In the genomic region with DNA sequence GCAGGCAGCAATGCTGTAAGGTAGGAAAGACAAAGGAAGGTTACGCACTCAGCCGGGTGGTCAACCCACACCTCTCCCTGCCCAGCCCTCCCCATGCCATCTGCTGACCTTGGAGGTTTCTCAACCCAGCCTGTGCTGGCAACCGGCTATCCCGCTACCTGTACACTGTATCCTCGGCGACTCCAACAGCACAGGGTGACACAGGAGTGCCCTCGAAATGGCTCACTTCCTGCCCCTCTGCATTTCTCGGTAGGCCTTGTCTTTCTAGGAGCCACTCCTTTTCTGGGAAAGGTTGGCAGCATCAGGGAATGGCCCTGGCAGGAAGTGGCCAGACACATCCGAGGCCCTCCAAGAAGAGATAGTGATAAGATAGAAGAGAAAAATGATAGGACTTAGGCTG, we compare ENCODE assay signal across 22 cellular contexts.
DNase-seq lines count a peak whose midpoint lies in the region; ATAC-seq, FAIRE-seq and TF ChIP-seq lines count a peak whose summit lies in the region.
"Had no signal": no experiment of that assay in that cellular context is flagged by ENCODE, and none has a peak within 500 bp of the region (broad histone marks: within the 10 kb centered on the region; RNA-seq: fewer than 3 reads in every experiment).

No MANE protein-coding gene starts in this region.

- TF ChIP-seq RAD21 in H1 (IDR thresholded peaks at IDR 0.05 in 1 of 2, conservative IDR thresholded peaks at IDR 0.05 in 1 of 2; ENCODE audit: low read depth in 2 of 2, low read length in 2 of 2), result no peak

- peaks cover 16% of the 10 kb centered on the region for H3K9me2 ChIP-seq in GM23338 (ENCODE audit: insufficient read depth)

- 0 out of 2 replicates have a peak overlapping the region, but pooled peaks have one; percentile 52 for H2AFZ ChIP-seq in GM23338
- 0 out of 2 replicates have a peak overlapping the region, but pooled peaks have one; percentile 29 for H2AFZ ChIP-seq in H1 (ENCODE audit: low read length)
- H2AFZ ChIP-seq in neuronal stem cell (ENCODE audit: low read length), result no peak overlapping the region

- no peak overlapping the region for H3K4me3 ChIP-seq in GM23338
- H3K4me3 ChIP-seq in Panc1 (ENCODE audit: low read depth in 2 of 2, low read length in 2 of 2), result no peak overlapping the region
- H3K4me3 ChIP-seq in H1 (ENCODE audit: extremely low read depth in 1 of 4, insufficient read depth in 2 of 4, low read depth in 3 of 4, low read length in 4 of 4), result no peak overlapping the region
- H3K4me3 ChIP-seq in neuronal stem cell (ENCODE audit: low read length in 2 of 2), result no peak overlapping the region
- no peak overlapping the region for H3K4me3 ChIP-seq in vagina
- H3K4me3 ChIP-seq: A549; BLaER1 treated with 17β-estradiol and CSF1 and Interleukin-3, amounts not matched to agents 10 nM and 100 nM; MG63; Peyer's patch had no signal

- H3K4me1 Mint-ChIP-seq in GM23338, result peaks cover 12% of the 10 kb centered on the region; the same call in 2 of the 3 replicates

- H3K9me3 ChIP-seq in Panc1 (ENCODE audit: control insufficient read depth, insufficient read depth, low read depth, low read length), result no peaks in the 10 kb centered on the region
- H3K9me3 ChIP-seq in H1 (ENCODE audit: insufficient read depth in 2 of 2, low read depth in 1 of 2, low read length in 1 of 2), result no peaks in the 10 kb centered on the region
- H3K9me3 ChIP-seq in neuronal stem cell (replicated peaks in 1 of 2; ENCODE audit: control insufficient read depth in 2 of 2, insufficient read depth in 1 of 2, low read depth in 1 of 2, low read length in 2 of 2), result no peaks in the 10 kb centered on the region
- H3K9me3 ChIP-seq in vagina, result no peaks in the 10 kb centered on the region
- H3K9me3 ChIP-seq: A549, MG63, Peyer's patch had no signal

- DNase-seq in GM23338 (ENCODE audit: low spot score) (no peak), Panc1 (ENCODE audit: low read depth, low spot score) (no peak), H1 (ENCODE audit: low read depth in 1 of 2, low spot score in 2 of 2) (no peak), neuronal stem cell (ENCODE audit: low spot score) (no peak), vagina (ENCODE audit: extremely low spot score in 2 of 2) (no peak)
- DNase-seq in activated effector memory CD4-positive, alpha-beta T cell treated with anti-CD3 and anti-CD28 coated beads, Interleukin-2, amount 50 U/mL, for 16 hours, result no peak
- DNase-seq: AML-193; CD4-positive, alpha-beta T cell; H9; KG1; MG63; NCI-H1694; NCI-H2081 treated with DMSO at 0.1 percent for 48 hours; NCI-H2171; NCI-H226; NCI-H510A; Peyer's patch had no signal

- POLR2A ChIA-PET in Panc1 (lab: Charles Lee) (no interaction called here), H1 (lab: Charles Lee; ENCODE audit: partially characterized antibody) (no interaction called here)

- ATAC-seq in GM23338, result no peak
- ATAC-seq in Panc1, result peak; percentile 35; the same call in 1 of the 2 replicates
- no peak for ATAC-seq in HG03521 (IDR thresholded peaks at IDR 0.05; ENCODE audit: unreplicated experiment)
- ATAC-seq: A549 had no signal

- BruUV-seq in Panc1 (replicated peaks; lab: Mats Ljungman, UMichigan), result no TSS peak

- H3K4ac ChIP-seq in H1 (replicated peaks; ENCODE audit: insufficient read length, low read depth, low read length), result no peak overlapping the region
- no peak overlapping the region for H3K4ac ChIP-seq in neuronal stem cell (ENCODE audit: low read length)

- TF ChIP-seq POLR2A in H1 (IDR thresholded peaks at IDR 0.05; ENCODE audit: control extremely low read depth in 1 of 2, low read depth in 2 of 2, low read length in 2 of 2), result no peak
- no peak for TF ChIP-seq POLR2A in vagina (IDR thresholded peaks at IDR 0.05)

- TF ChIP-seq CTCF in GM23338 (conservative IDR thresholded peaks at IDR 0.05; ENCODE audit: low read depth in 2 of 2), result no peak
- TF ChIP-seq CTCF in Panc1 (IDR thresholded peaks at IDR 0.05), result no peak
- no peak for TF ChIP-seq CTCF in H1 (IDR thresholded peaks at IDR 0.05; ENCODE audit: control extremely low read depth in 1 of 3, insufficient read depth in 1 of 3, low read depth in 1 of 3, low read length in 3 of 3)
- TF ChIP-seq CTCF in vagina (IDR thresholded peaks at IDR 0.05), result no peak

- H2BK5ac ChIP-seq in H1 (ENCODE audit: low read depth, low read length) (no peak overlapping the region), neuronal stem cell (ENCODE audit: low read length) (no peak overlapping the region)

- H3K79me2 ChIP-seq in GM23338 (replicated peaks; ENCODE audit: insufficient read depth), result no peaks in the 10 kb centered on the region
- no peaks in the 10 kb centered on the region for H3K79me2 ChIP-seq in H1 (ENCODE audit: control insufficient read depth in 1 of 2, insufficient read depth in 2 of 2, low read length in 2 of 2)

- H3K27me3 Mint-ChIP-seq in GM23338 (ENCODE audit: insufficient read depth, low read depth, poor library complexity), result no peaks in the 10 kb centered on the region

- in situ Hi-C loops in Panc1 (cut with HindIII; ENCODE audit: low pct_unique_long_range_greater_than_20kb, low sequenced_read_pairs), result no loop called here

- H3K9ac ChIP-seq in H1 (replicated peaks in 1 of 4; ENCODE audit: extremely low read depth in 1 of 4, low read depth in 3 of 4, low read length in 3 of 4), result no peak overlapping the region
- no peak overlapping the region for H3K9ac ChIP-seq in neuronal stem cell (ENCODE audit: low read depth, low read length, poor library complexity)
- H3K9ac ChIP-seq: BLaER1 treated with 17β-estradiol and CSF1 and Interleukin-3, amounts not matched to agents 10 nM and 100 nM had no signal

- no peaks in the 10 kb centered on the region for H3K36me3 Mint-ChIP-seq in GM23338 (ENCODE audit: low read depth)

- no peak overlapping the region for H2BK20ac ChIP-seq in H1 (ENCODE audit: low read length)

- H3K56ac ChIP-seq in H1 (replicated peaks; ENCODE audit: insufficient read length, low read depth, low read length), result no peak overlapping the region

- no peaks in the 10 kb centered on the region for H3F3A ChIP-seq in GM23338 (replicated peaks; ENCODE audit: low read depth)

- no peak overlapping the region for H3K27ac Mint-ChIP-seq in GM23338
- H3K27ac Mint-ChIP-seq: CD4-positive, alpha-beta T cell; H9 had no signal

- H3K4me1 ChIP-seq in GM23338 (ENCODE audit: insufficient read depth) (peaks cover 4% of the 10 kb centered on the region; the same call in 1 of the 2 replicates), Panc1 (ENCODE audit: control insufficient read depth, insufficient read depth, low read length) (no peaks in the 10 kb centered on the region; the same call in none of the 2 replicates), H1 (replicated peaks in 1 of 4; ENCODE audit: control insufficient read depth in 3 of 4, insufficient read depth in 4 of 4, low read length in 3 of 4) (peaks cover 3 to 7% (median 5%) of the 10 kb centered on the region in 4 experiments; a peak in 6 of 7 replicates), neuronal stem cell (ENCODE audit: control insufficient read depth in 2 of 2, insufficient read depth in 1 of 2, low read depth in 1 of 2, low read length in 2 of 2) (peaks cover 0 to 5% of the 10 kb centered on the region in 2 donors), vagina (no peaks in the 10 kb centered on the region)
- H3K4me1 ChIP-seq: A549; BLaER1 treated with 17β-estradiol and CSF1 and Interleukin-3, amounts not matched to agents 10 nM and 100 nM had no signal

- no peaks in the 10 kb centered on the region; the same call in 1 of the 2 replicates for H3K23me2 ChIP-seq in H1 (ENCODE audit: low read depth, low read length)

- H3K79me1 ChIP-seq in H1 (ENCODE audit: low read depth, low read length) (no peaks in the 10 kb centered on the region), neuronal stem cell (ENCODE audit: low read depth, low read length) (no peaks in the 10 kb centered on the region)

- H3K9me3 Mint-ChIP-seq in GM23338, result peaks cover under 1% of the 10 kb centered on the region; the same call in 1 of the 3 replicates
- H3K9me3 Mint-ChIP-seq: H9 had no signal

- CTCF ChIA-PET in Panc1 (lab: Charles Lee), result no interaction called here
- CTCF ChIA-PET in H1 (lab: Charles Lee; ENCODE audit: partially characterized antibody), result interaction anchor here (1.2 to 3.7 kb wide), 2 partner anchors 12 to 18 kb away, joined by 3 to 18 read pairs; no protein-coding TSS in a partner anchor

- no peak for TF ChIP-seq EP300 in H1 (IDR thresholded peaks at IDR 0.05; ENCODE audit: borderline replicate concordance in 1 of 2, low read depth in 2 of 2, low read length in 2 of 2)

- H3K18ac ChIP-seq in H1 (ENCODE audit: extremely low read depth, low read length), result no peak overlapping the region
- peak overlapping the region; percentile 22 for H3K18ac ChIP-seq in neuronal stem cell (ENCODE audit: low read length)

- no peak overlapping the region for H3K4me2 ChIP-seq in GM23338
- no peak overlapping the region for H3K4me2 ChIP-seq in H1 (ENCODE audit: insufficient read depth in 1 of 2, low read depth in 2 of 2, low read length in 2 of 2)
- H3K4me2 ChIP-seq in neuronal stem cell (ENCODE audit: insufficient read depth, low read length, poor library complexity, severe bottlenecking), result no peak overlapping the region
- H3K4me2 ChIP-seq: A549; BLaER1 treated with 17β-estradiol and CSF1 and Interleukin-3, amounts not matched to agents 10 nM and 100 nM had no signal

- H4K20me1 ChIP-seq in GM23338 (replicated peaks; ENCODE audit: insufficient read depth), result no peaks in the 10 kb centered on the region
- no peaks in the 10 kb centered on the region for H4K20me1 ChIP-seq in H1 (replicated peaks in 1 of 2; ENCODE audit: control insufficient read depth in 1 of 2, insufficient read depth in 2 of 2, low read length in 2 of 2)
- H4K20me1 ChIP-seq: BLaER1 treated with 17β-estradiol and CSF1 and Interleukin-3, amounts not matched to agents 10 nM and 100 nM had no signal

- H3K27me3 ChIP-seq in GM23338 (ENCODE audit: insufficient read depth) (no peaks in the 10 kb centered on the region), Panc1 (ENCODE audit: control insufficient read depth, insufficient read depth, low read length) (no peaks in the 10 kb centered on the region), H1 (replicated peaks in 1 of 4; ENCODE audit: control insufficient read depth in 3 of 4, extremely low read depth in 1 of 4, insufficient read depth in 3 of 4, low read length in 3 of 4) (no peaks in the 10 kb centered on the region), neuronal stem cell (ENCODE audit: control insufficient read depth in 3 of 3, insufficient read depth in 3 of 3, low read depth in 1 of 3, low read length in 3 of 3) (peaks cover 0 to 7% (median 0%) of the 10 kb centered on the region in 3 experiments), vagina (no peaks in the 10 kb centered on the region)
- H3K27me3 ChIP-seq: BLaER1 treated with 17β-estradiol and CSF1 and Interleukin-3, amounts not matched to agents 10 nM and 100 nM; MG63; Peyer's patch had no signal

- H3K23ac ChIP-seq in H1 (ENCODE audit: insufficient read length), result no peak overlapping the region
- no peak overlapping the region for H3K23ac ChIP-seq in neuronal stem cell (ENCODE audit: low read depth, low read length, poor library complexity)

- H3K27ac ChIP-seq in GM23338 (ENCODE audit: low read depth) (no peak overlapping the region), Panc1 (ENCODE audit: low read length) (no peak overlapping the region), H1 (ENCODE audit: low read depth, low read length) (no peak overlapping the region), neuronal stem cell (replicated peaks; ENCODE audit: low read length) (no peak overlapping the region), vagina (no peak overlapping the region)
- H3K27ac ChIP-seq: A549; BLaER1 treated with 17β-estradiol and CSF1 and Interleukin-3, amounts not matched to agents 10 nM and 100 nM; Peyer's patch had no signal

- WGBS in H1 (ENCODE audit: extremely low coverage in 1 of 2, insufficient coverage in 1 of 2, insufficient read length in 1 of 2, insufficient replicate concordance in 2 of 2, low coverage in 1 of 2, low lambda C conversion rate in 2 of 2, missing lambda C conversion rate in 1 of 2), 2 experiments, result 97% methylated on average over 9 of the region's 9 CpGs; no CpG with 5 or more reads in 1 of the 2 experiments
- no CpG with 5 or more reads among the region's 9 CpGs for WGBS in neuronal stem cell (ENCODE audit: extremely low coverage in 2 of 2, insufficient read length in 2 of 2, insufficient replicate concordance in 1 of 2), 2 donors

- H4K8ac ChIP-seq in H1 (ENCODE audit: extremely low read depth, insufficient read depth, low read length) (peak overlapping the region; percentile 53), neuronal stem cell (ENCODE audit: low read depth, low read length) (no peak overlapping the region)

- H3K36me3 ChIP-seq in GM23338 (ENCODE audit: insufficient read depth), result no peaks in the 10 kb centered on the region
- H3K36me3 ChIP-seq in Panc1 (ENCODE audit: control insufficient read depth, insufficient read depth, low read length), result no peaks in the 10 kb centered on the region
- H3K36me3 ChIP-seq in H1 (ENCODE audit: control insufficient read depth in 2 of 4, insufficient read depth in 4 of 4, low read length in 3 of 4), result no peaks in the 10 kb centered on the region
- no peaks in the 10 kb centered on the region for H3K36me3 ChIP-seq in neuronal stem cell (replicated peaks in 1 of 2; ENCODE audit: control insufficient read depth in 2 of 2, insufficient read depth in 2 of 2, low read length in 2 of 2)
- H3K36me3 ChIP-seq in vagina, result no peaks in the 10 kb centered on the region
- H3K36me3 ChIP-seq: BLaER1 treated with 17β-estradiol and CSF1 and Interleukin-3, amounts not matched to agents 10 nM and 100 nM; MG63; Peyer's patch had no signal

- intact Hi-C loops in Panc1 (cut with micrococcal nuclease; ENCODE audit: unreplicated experiment) (no loop called here), vagina (cut with DNase I) (no loop called here)

- H4K5ac ChIP-seq in H1 (ENCODE audit: insufficient read length, low read depth, low read length), result no peak overlapping the region

- no peak overlapping the region for H2BK12ac ChIP-seq in H1 (ENCODE audit: low read depth, low read length)
- no peak overlapping the region for H2BK12ac ChIP-seq in neuronal stem cell (ENCODE audit: low read length)

- H2BK15ac ChIP-seq in H1 (ENCODE audit: low read length) (no peak overlapping the region), neuronal stem cell (ENCODE audit: low read length) (no peak overlapping the region)

- no peak for FAIRE-seq in H1 (lab: Jason Lieb, UNC)
- FAIRE-seq: A549, D721Med, GM19239 had no signal

- H4K91ac ChIP-seq in H1 (replicated peaks; ENCODE audit: insufficient read length, low read length) (no peak overlapping the region), neuronal stem cell (ENCODE audit: low read depth, low read length, poor library complexity) (no peak overlapping the region)

- H2BK120ac ChIP-seq in H1 (replicated peaks; ENCODE audit: low read depth, low read length) (no peak overlapping the region), neuronal stem cell (ENCODE audit: low read depth, low read length) (no peak overlapping the region)

- no peak overlapping the region for H3K4me3 Mint-ChIP-seq in GM23338
- H3K4me3 Mint-ChIP-seq: CD4-positive, alpha-beta T cell; H9 had no signal

- H3K14ac ChIP-seq in H1 (ENCODE audit: insufficient read length) (no peak overlapping the region), neuronal stem cell (ENCODE audit: low read length) (no peak overlapping the region)

- H2AK5ac ChIP-seq in H1 (ENCODE audit: low read depth, low read length), result no peak overlapping the region
- H2AK5ac ChIP-seq in neuronal stem cell (ENCODE audit: low read depth, low read length), result no peak overlapping the region
